8 cellular contexts compared by ENCODE assay signal in the genomic region with DNA sequence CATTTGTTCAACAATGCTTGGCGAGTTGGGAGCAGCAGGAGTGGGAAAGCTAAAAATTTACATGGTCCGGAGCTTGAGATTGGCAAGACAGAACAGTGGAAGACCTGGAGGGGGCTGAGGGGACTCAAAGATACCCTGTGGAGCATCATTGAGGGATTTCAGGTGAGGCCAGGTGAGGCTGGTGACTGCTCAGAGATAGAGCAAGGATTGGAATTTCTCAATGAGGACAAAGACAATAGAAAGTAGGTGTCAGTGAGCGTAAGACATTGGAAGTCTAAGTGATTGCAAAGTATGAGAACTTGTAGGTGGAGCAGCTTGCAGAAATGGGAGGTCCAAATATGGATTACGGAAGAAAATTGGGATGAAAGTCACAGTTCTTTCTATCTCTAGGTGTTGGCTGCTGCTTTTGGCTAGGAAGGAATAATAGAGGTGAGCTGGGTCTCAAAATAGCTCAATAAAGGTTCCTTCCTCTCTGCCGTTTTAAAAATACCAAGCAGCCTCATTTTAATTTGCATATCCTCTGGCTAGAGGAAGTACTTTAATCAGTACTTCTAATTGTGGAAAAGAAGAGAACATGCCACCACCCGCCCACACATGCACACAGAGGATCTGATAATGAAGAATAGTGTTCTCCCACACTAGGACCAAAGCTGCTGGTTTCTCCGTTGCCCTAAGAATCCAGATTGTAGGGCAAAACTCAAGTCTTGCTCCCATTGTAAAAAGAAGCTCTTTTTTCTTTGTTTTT. TPM values are rescaled to one million over a fixed set of nuclear protein-coding genes. Genes with fewer than 3 reads are reported as not detected.
DNase-seq lines count a peak whose midpoint lies in the region; ATAC-seq and TF ChIP-seq lines count a peak whose summit lies in the region.

No MANE protein-coding gene starts in this region.

- peaks cover 62% of the 10 kb centered on the region for H3K4me1 Mint-ChIP-seq in activated CD8-positive, alpha-beta T cell treated with anti-CD3 and anti-CD28 coated beads for 36 hours (ENCODE audit: low read depth)

- no peaks in the 10 kb centered on the region for H3K27me3 Mint-ChIP-seq in activated CD8-positive, alpha-beta T cell treated with anti-CD3 and anti-CD28 coated beads for 36 hours

- H3K9me3 Mint-ChIP-seq in activated CD8-positive, alpha-beta T cell treated with anti-CD3 and anti-CD28 coated beads for 36 hours: no peaks in the 10 kb centered on the region

- peak; percentile 62 for ATAC-seq in GM19452 (IDR thresholded peaks at IDR 0.05; ENCODE audit: unreplicated experiment)
- ATAC-seq in HG03354 (IDR thresholded peaks at IDR 0.05; ENCODE audit: poor library complexity, severe bottlenecking, unreplicated experiment): peak; percentile 67
- peak; percentile 75 for ATAC-seq in activated CD8-positive, alpha-beta T cell treated with anti-CD3 and anti-CD28 coated beads for 36 hours
- no peak for ATAC-seq in lower lobe of right lung

- no peaks in the 10 kb centered on the region for H3K9me3 ChIP-seq in lower lobe of right lung

- H3K27me3 ChIP-seq in lower lobe of right lung (ENCODE audit: low read depth): no peaks in the 10 kb centered on the region

- H3K4me3 ChIP-seq in lower lobe of right lung: no peak overlapping the region

- POLR2A ChIA-PET in activated CD8-positive, alpha-beta T cell treated with anti-CD3 and anti-CD28 coated beads for 36 hours (lab: Charles Lee): interaction anchor here (0.7 to 2.6 kb wide), 5 partner anchors 11 to 76 kb away, joined by 3 to 12 read pairs (median 5); no protein-coding TSS in a partner anchor

- H3K27ac ChIP-seq in lower lobe of right lung: no peak overlapping the region

- DNase-seq in activated CD8-positive, alpha-beta T cell treated with anti-CD3 and anti-CD28 coated beads for 36 hours: peak; percentile 85
- DNase-seq in stimulated activated CD4-positive, alpha-beta T cell treated with anti-CD3 and anti-CD28 coated beads, Interleukin-2, amount 100 ng/mL, for 24 hours: peak; percentile 61 to 63
- DNase-seq in T1000 (lab: John Stamatoyannopoulos, UW): no peak
- DNase-seq in lower lobe of right lung: no peak
- no peak for DNase-seq in effector CD8-positive, alpha-beta T cell (lab: John Stamatoyannopoulos, UW)
- no peak for DNase-seq in AG20443 (ENCODE audit: low spot score)

- TF ChIP-seq CTCF in activated CD8-positive, alpha-beta T cell treated with anti-CD3 and anti-CD28 coated beads for 36 hours (IDR thresholded peaks at IDR 0.05): no peak
- TF ChIP-seq CTCF in lower lobe of right lung (IDR thresholded peaks at IDR 0.05): no peak

- H3K27ac Mint-ChIP-seq in activated CD8-positive, alpha-beta T cell treated with anti-CD3 and anti-CD28 coated beads for 36 hours: peak overlapping the region; percentile 92

- intact Hi-C loops in activated CD8-positive, alpha-beta T cell treated with anti-CD3 and anti-CD28 coated beads for 36 hours (cut with micrococcal nuclease): loop anchor here (5.0 kb wide), 1 partner anchor 43 kb away; no protein-coding TSS in a partner anchor
- intact Hi-C loops in lower lobe of right lung (cut with DNase I): no loop called here

- H3K36me3 ChIP-seq in lower lobe of right lung: peaks cover 16% of the 10 kb centered on the region

- CTCF ChIA-PET in activated CD8-positive, alpha-beta T cell treated with anti-CD3 and anti-CD28 coated beads for 36 hours (lab: Charles Lee): interaction anchor here (0.8 to 3.9 kb wide), 7 partner anchors 11 to 175 kb away, joined by 3 to 17 read pairs (median 3); no protein-coding TSS in a partner anchor

- peak overlapping the region; percentile 45 for H3K4me3 Mint-ChIP-seq in activated CD8-positive, alpha-beta T cell treated with anti-CD3 and anti-CD28 coated beads for 36 hours

- peaks cover 13% of the 10 kb centered on the region for H3K4me1 ChIP-seq in lower lobe of right lung

- peaks cover 74% of the 10 kb centered on the region for H3K36me3 Mint-ChIP-seq in activated CD8-positive, alpha-beta T cell treated with anti-CD3 and anti-CD28 coated beads for 36 hours (ENCODE audit: low read depth)

RNA-seq across cellular contexts. Expression of a gene that starts 42.4 kb away (rescaled TPM):
- total RNA-seq in activated CD8-positive, alpha-beta T cell treated with anti-CD3 and anti-CD28 coated beads for 36 hours: 10 to 100 TPM; 61.1 to 64.6 TPM
- 74.0 TPM for total RNA-seq in lower lobe of right lung

Comparison
In these comparisons a context has a peak if more than half of its experiments do, and no peak if none do; other contexts are left out.
1. ATAC-seq: peak in GM19452 (single experiment), HG03354 (single experiment) and activated CD8-positive, alpha-beta T cell treated with anti-CD3 and anti-CD28 coated beads for 36 hours (single experiment); none in lower lobe of right lung (0 of 2).
2. DNase-seq: peak in activated CD8-positive, alpha-beta T cell treated with anti-CD3 and anti-CD28 coated beads for 36 hours (single experiment) and stimulated activated CD4-positive, alpha-beta T cell treated with anti-CD3 and anti-CD28 coated beads, Interleukin-2, amount 100 ng/mL, for 24 hours (2 of 2); none in T1000 (single experiment), lower lobe of right lung (single experiment), effector CD8-positive, alpha-beta T cell (single experiment) and AG20443 (single experiment).